ENCODE assay signal across 22 cellular contexts in the genomic region with DNA sequence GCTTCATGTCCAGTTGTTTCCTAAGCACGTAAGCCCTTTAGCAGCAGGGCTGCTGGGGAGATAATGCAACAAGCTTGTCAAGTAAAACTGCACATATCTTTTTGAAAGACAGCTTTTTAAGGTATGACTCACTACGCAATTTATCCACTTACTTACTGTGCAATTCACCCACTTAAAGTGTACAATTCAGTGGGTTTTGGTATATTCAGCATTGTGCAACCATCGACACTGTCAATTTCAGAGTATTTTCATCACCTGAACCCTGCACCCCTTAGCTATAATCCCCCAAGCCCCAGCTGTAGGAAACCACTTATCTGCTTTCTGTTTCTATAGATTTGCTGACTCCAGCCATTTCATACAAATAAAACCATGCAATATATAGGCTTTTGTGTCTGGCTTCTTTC.
A peak's percentile ranks its signal among the peaks of the same experiment; 100 is the strongest.
DNase-seq lines count a peak whose midpoint lies in the region; ATAC-seq and TF ChIP-seq lines count a peak whose summit lies in the region.
"Had no signal": no experiment of that assay in that cellular context is flagged by ENCODE, and none has a peak within 500 bp of the region (broad histone marks: within the 10 kb centered on the region; RNA-seq: fewer than 3 reads in every experiment).

No MANE protein-coding gene starts in this region.

- peak; percentile 60 for ATAC-seq in activated CD8-positive, alpha-beta T cell treated with anti-CD3 and anti-CD28 coated beads for 36 hours
- ATAC-seq in activated CD8-positive, alpha-beta T cell treated with anti-CD3 and anti-CD28 coated beads, Interleukin-2, amount 10 ng/mL, durations not matched to agents 7 days and 5 days, result no peak
- ATAC-seq in gastroesophageal sphincter (no peak), psoas muscle (no peak), GM19467 (IDR thresholded peaks at IDR 0.05; ENCODE audit: unreplicated experiment) (no peak)
- ATAC-seq: natural killer cell; stimulated activated naive B cell treated with anti-CD40 and anti-IgM and Interleukin-4, amounts not matched to agents 10 μg/mL and 1 μg/mL and 100 μg/mL, for 72 hours had no signal

- H4K20me1 ChIP-seq in smooth muscle cell (ENCODE audit: low read depth), result no peaks in the 10 kb centered on the region

- no peak for TF ChIP-seq POLR2A in gastroesophageal sphincter (IDR thresholded peaks at IDR 0.05)

- H3K9ac ChIP-seq in smooth muscle cell (ENCODE audit: low read depth), result no peak overlapping the region

- POLR2A ChIA-PET in activated CD8-positive, alpha-beta T cell treated with anti-CD3 and anti-CD28 coated beads for 36 hours (lab: Charles Lee), result interaction anchor here (0.6 to 1.2 kb wide), 4 partner anchors 32 to 234 kb away, joined by 3 read pairs; no protein-coding TSS in a partner anchor
- POLR2A ChIA-PET in activated CD8-positive, alpha-beta T cell treated with anti-CD3 and anti-CD28 coated beads, Interleukin-2, amount 10 ng/mL, durations not matched to agents 7 days and 5 days (lab: Charles Lee), result interaction anchor here (0.6 kb wide), 1 partner anchor 12 kb away, joined by 4 read pairs; no protein-coding TSS in a partner anchor

- H3K9me3 ChIP-seq in smooth muscle cell (replicated peaks; ENCODE audit: low read depth) (no peaks in the 10 kb centered on the region), gastroesophageal sphincter (no peaks in the 10 kb centered on the region), psoas muscle (no peaks in the 10 kb centered on the region)
- H3K9me3 ChIP-seq: upper lobe of left lung had no signal

- H3K9me3 Mint-ChIP-seq in activated CD8-positive, alpha-beta T cell treated with anti-CD3 and anti-CD28 coated beads for 36 hours, result no peaks in the 10 kb centered on the region
- no peaks in the 10 kb centered on the region for H3K9me3 Mint-ChIP-seq in activated CD8-positive, alpha-beta T cell treated with anti-CD3 and anti-CD28 coated beads, Interleukin-2, amount 10 ng/mL, durations not matched to agents 7 days and 5 days (ENCODE audit: insufficient read depth)
- H3K9me3 Mint-ChIP-seq: activated naive CD4-positive, alpha-beta T cell treated with anti-CD3 and anti-CD28 coated beads, Interleukin-2, amount 10 ng/mL, durations not matched to agents 7 days and 5 days; CD4-positive, alpha-beta T cell; central memory CD8-positive, alpha-beta T cell; natural killer cell had no signal

- H3K4me2 ChIP-seq in smooth muscle cell, result peak overlapping the region; percentile 36

- peak; percentile 36 for DNase-seq in activated CD8-positive, alpha-beta T cell treated with anti-CD3 and anti-CD28 coated beads for 36 hours
- no peak for DNase-seq in activated CD8-positive, alpha-beta T cell treated with anti-CD3 and anti-CD28 coated beads, Interleukin-2, amount 10 ng/mL, durations not matched to agents 7 days and 5 days
- peak; percentile 23 for DNase-seq in RPMI8226
- DNase-seq in epithelial cell of esophagus (ENCODE audit: low read depth), result peak; percentile 5
- no peak for DNase-seq in smooth muscle cell (lab: John Stamatoyannopoulos, UW; ENCODE audit: unreplicated experiment)
- no peak for DNase-seq in psoas muscle
- DNase-seq: ACHN; activated CD4-positive, alpha-beta T cell treated with anti-CD3 and anti-CD28 coated beads for 48 hours; activated naive CD4-positive, alpha-beta T cell treated with anti-CD3 and anti-CD28 coated beads, Interleukin-2, amount 10 ng/mL, durations not matched to agents 7 days and 5 days; CD4-positive, alpha-beta T cell; DND-41; effector CD4-positive, alpha-beta T cell; mesenchymal stem cell; natural killer cell; NCI-H1694 treated with DMSO at 0.1 percent for 48 hours; stimulated activated naive B cell treated with anti-CD40 and anti-IgM and Interleukin-4, amounts not matched to agents 10 μg/mL and 1 μg/mL and 100 μg/mL, for 72 hours; T-helper 9 cell; upper lobe of left lung had no signal

- H3K79me2 ChIP-seq in smooth muscle cell (ENCODE audit: low read depth), result no peaks in the 10 kb centered on the region

- H3K27ac ChIP-seq in smooth muscle cell (ENCODE audit: low read depth) (no peak overlapping the region), gastroesophageal sphincter (no peak overlapping the region), psoas muscle (no peak overlapping the region)
- H3K27ac ChIP-seq: SK-N-MC, upper lobe of left lung had no signal

- H3K4me1 Mint-ChIP-seq in activated CD8-positive, alpha-beta T cell treated with anti-CD3 and anti-CD28 coated beads for 36 hours (ENCODE audit: low read depth), result peaks cover 53% of the 10 kb centered on the region
- H3K4me1 Mint-ChIP-seq in activated CD8-positive, alpha-beta T cell treated with anti-CD3 and anti-CD28 coated beads, Interleukin-2, amount 10 ng/mL, durations not matched to agents 7 days and 5 days (ENCODE audit: low read depth), result peaks cover 25% of the 10 kb centered on the region
- H3K4me1 Mint-ChIP-seq: activated naive CD4-positive, alpha-beta T cell treated with anti-CD3 and anti-CD28 coated beads, Interleukin-2, amount 10 ng/mL, durations not matched to agents 7 days and 5 days; stimulated activated naive B cell treated with anti-CD40 and anti-IgM and Interleukin-4, amounts not matched to agents 10 μg/mL and 1 μg/mL and 100 μg/mL, for 72 hours had no signal

- no peaks in the 10 kb centered on the region for H3K4me1 ChIP-seq in smooth muscle cell (ENCODE audit: low read depth)
- H3K4me1 ChIP-seq in gastroesophageal sphincter, result no peaks in the 10 kb centered on the region
- H3K4me1 ChIP-seq in psoas muscle, result no peaks in the 10 kb centered on the region
- H3K4me1 ChIP-seq: upper lobe of left lung had no signal

- CTCF ChIA-PET in activated CD8-positive, alpha-beta T cell treated with anti-CD3 and anti-CD28 coated beads for 36 hours (lab: Charles Lee), result interaction anchor here (1.0 kb wide), 1 partner anchor 74 kb away, joined by 3 read pairs; no protein-coding TSS in a partner anchor
- CTCF ChIA-PET in activated CD8-positive, alpha-beta T cell treated with anti-CD3 and anti-CD28 coated beads, Interleukin-2, amount 10 ng/mL, durations not matched to agents 7 days and 5 days (lab: Charles Lee), result interaction anchor here (1.2 to 1.6 kb wide), 2 partner anchors 32 to 232 kb away, joined by 6 read pairs; no protein-coding TSS in a partner anchor

- no peak overlapping the region for H2AFZ ChIP-seq in smooth muscle cell (ENCODE audit: low read depth)

- H3K27ac Mint-ChIP-seq in activated CD8-positive, alpha-beta T cell treated with anti-CD3 and anti-CD28 coated beads for 36 hours, result peak overlapping the region; percentile 43
- no peak overlapping the region for H3K27ac Mint-ChIP-seq in activated CD8-positive, alpha-beta T cell treated with anti-CD3 and anti-CD28 coated beads, Interleukin-2, amount 10 ng/mL, durations not matched to agents 7 days and 5 days
- H3K27ac Mint-ChIP-seq: activated naive CD4-positive, alpha-beta T cell treated with anti-CD3 and anti-CD28 coated beads, Interleukin-2, amount 10 ng/mL, durations not matched to agents 7 days and 5 days; CD4-positive, alpha-beta T cell; natural killer cell; stimulated activated naive B cell treated with anti-CD40 and anti-IgM and Interleukin-4, amounts not matched to agents 10 μg/mL and 1 μg/mL and 100 μg/mL, for 72 hours had no signal

- H3K4me3 ChIP-seq in epithelial cell of esophagus (ENCODE audit: low read length) (no peak overlapping the region), smooth muscle cell (no peak overlapping the region), gastroesophageal sphincter (no peak overlapping the region), psoas muscle (no peak overlapping the region)
- H3K4me3 ChIP-seq: SK-N-MC, upper lobe of left lung had no signal

- no peaks in the 10 kb centered on the region for H3K27me3 Mint-ChIP-seq in activated CD8-positive, alpha-beta T cell treated with anti-CD3 and anti-CD28 coated beads for 36 hours
- peaks cover 3% of the 10 kb centered on the region for H3K27me3 Mint-ChIP-seq in activated CD8-positive, alpha-beta T cell treated with anti-CD3 and anti-CD28 coated beads, Interleukin-2, amount 10 ng/mL, durations not matched to agents 7 days and 5 days (ENCODE audit: low read depth)
- H3K27me3 Mint-ChIP-seq: CD4-positive, alpha-beta T cell; central memory CD8-positive, alpha-beta T cell had no signal

- no peak overlapping the region for H3K4me3 Mint-ChIP-seq in activated CD8-positive, alpha-beta T cell treated with anti-CD3 and anti-CD28 coated beads for 36 hours
- no peak overlapping the region for H3K4me3 Mint-ChIP-seq in activated CD8-positive, alpha-beta T cell treated with anti-CD3 and anti-CD28 coated beads, Interleukin-2, amount 10 ng/mL, durations not matched to agents 7 days and 5 days
- H3K4me3 Mint-ChIP-seq: activated naive CD4-positive, alpha-beta T cell treated with anti-CD3 and anti-CD28 coated beads, Interleukin-2, amount 10 ng/mL, durations not matched to agents 7 days and 5 days; CD4-positive, alpha-beta T cell; central memory CD8-positive, alpha-beta T cell; natural killer cell; stimulated activated naive B cell treated with anti-CD40 and anti-IgM and Interleukin-4, amounts not matched to agents 10 μg/mL and 1 μg/mL and 100 μg/mL, for 72 hours had no signal

- H3K36me3 Mint-ChIP-seq in activated CD8-positive, alpha-beta T cell treated with anti-CD3 and anti-CD28 coated beads for 36 hours (ENCODE audit: low read depth), result no peaks in the 10 kb centered on the region
- H3K36me3 Mint-ChIP-seq in activated CD8-positive, alpha-beta T cell treated with anti-CD3 and anti-CD28 coated beads, Interleukin-2, amount 10 ng/mL, durations not matched to agents 7 days and 5 days (ENCODE audit: low read depth), result no peaks in the 10 kb centered on the region
- H3K36me3 Mint-ChIP-seq: activated naive CD4-positive, alpha-beta T cell treated with anti-CD3 and anti-CD28 coated beads, Interleukin-2, amount 10 ng/mL, durations not matched to agents 7 days and 5 days; natural killer cell; stimulated activated naive B cell treated with anti-CD40 and anti-IgM and Interleukin-4, amounts not matched to agents 10 μg/mL and 1 μg/mL and 100 μg/mL, for 72 hours had no signal

- H3K27me3 ChIP-seq in smooth muscle cell (ENCODE audit: low read depth) (no peaks in the 10 kb centered on the region), gastroesophageal sphincter (peaks cover 10% of the 10 kb centered on the region), psoas muscle (ENCODE audit: insufficient read depth in 3 of 3, low read length in 2 of 3) (no peaks in the 10 kb centered on the region)
- H3K27me3 ChIP-seq: upper lobe of left lung had no signal

- no peak for TF ChIP-seq CTCF in activated CD8-positive, alpha-beta T cell treated with anti-CD3 and anti-CD28 coated beads for 36 hours (IDR thresholded peaks at IDR 0.05)
- no peak for TF ChIP-seq CTCF in epithelial cell of esophagus (IDR thresholded peaks at IDR 0.05; ENCODE audit: insufficient read depth, low read depth, low read length, missing control alignments)
- no peak for TF ChIP-seq CTCF in smooth muscle cell (IDR thresholded peaks at IDR 0.05; ENCODE audit: borderline replicate concordance, insufficient read depth, poor library complexity, severe bottlenecking)
- no peak for TF ChIP-seq CTCF in gastroesophageal sphincter (IDR thresholded peaks at IDR 0.05)
- no peak for TF ChIP-seq CTCF in psoas muscle (IDR thresholded peaks at IDR 0.05)

- WGBS in smooth muscle cell (ENCODE audit: low lambda C conversion rate), result 17% methylated on average over 3 of the region's 3 CpGs
- WGBS in gastroesophageal sphincter (ENCODE audit: low coverage in 1 of 2), 2 donors, result 75 to 100% methylated on average over 3 of the region's 3 CpGs
- WGBS in psoas muscle, 3 donors, result 83 to 92% (median 90%) methylated on average over 3 of the region's 3 CpGs

- TF ChIP-seq EP300 in gastroesophageal sphincter (IDR thresholded peaks at IDR 0.05), result no peak

- H3F3A ChIP-seq in smooth muscle cell (ENCODE audit: low read depth), result no peaks in the 10 kb centered on the region

- intact Hi-C loops in activated CD8-positive, alpha-beta T cell treated with anti-CD3 and anti-CD28 coated beads for 36 hours (cut with micrococcal nuclease), result no loop called here
- intact Hi-C loops in psoas muscle (cut with DNase I), result no loop called here

- H3K36me3 ChIP-seq in smooth muscle cell (ENCODE audit: low read depth), result no peaks in the 10 kb centered on the region
- H3K36me3 ChIP-seq in gastroesophageal sphincter, result no peaks in the 10 kb centered on the region
- H3K36me3 ChIP-seq in psoas muscle (ENCODE audit: insufficient read depth in 1 of 2, low read depth in 1 of 2), result no peaks in the 10 kb centered on the region
- H3K36me3 ChIP-seq: upper lobe of left lung had no signal

Comparison
In these comparisons a context has a peak if more than half of its experiments do, and no peak if none do; other contexts are left out.
1. DNase-seq: peak in activated CD8-positive, alpha-beta T cell treated with anti-CD3 and anti-CD28 coated beads for 36 hours (single experiment), RPMI8226 (single experiment) and epithelial cell of esophagus (single experiment); none in activated CD8-positive, alpha-beta T cell treated with anti-CD3 and anti-CD28 coated beads, Interleukin-2, amount 10 ng/mL, durations not matched to agents 7 days and 5 days (single experiment), smooth muscle cell (single experiment) and psoas muscle (0 of 2).